Comparison of ENCODE assay signal across 1 cellular context in the genomic region with DNA sequence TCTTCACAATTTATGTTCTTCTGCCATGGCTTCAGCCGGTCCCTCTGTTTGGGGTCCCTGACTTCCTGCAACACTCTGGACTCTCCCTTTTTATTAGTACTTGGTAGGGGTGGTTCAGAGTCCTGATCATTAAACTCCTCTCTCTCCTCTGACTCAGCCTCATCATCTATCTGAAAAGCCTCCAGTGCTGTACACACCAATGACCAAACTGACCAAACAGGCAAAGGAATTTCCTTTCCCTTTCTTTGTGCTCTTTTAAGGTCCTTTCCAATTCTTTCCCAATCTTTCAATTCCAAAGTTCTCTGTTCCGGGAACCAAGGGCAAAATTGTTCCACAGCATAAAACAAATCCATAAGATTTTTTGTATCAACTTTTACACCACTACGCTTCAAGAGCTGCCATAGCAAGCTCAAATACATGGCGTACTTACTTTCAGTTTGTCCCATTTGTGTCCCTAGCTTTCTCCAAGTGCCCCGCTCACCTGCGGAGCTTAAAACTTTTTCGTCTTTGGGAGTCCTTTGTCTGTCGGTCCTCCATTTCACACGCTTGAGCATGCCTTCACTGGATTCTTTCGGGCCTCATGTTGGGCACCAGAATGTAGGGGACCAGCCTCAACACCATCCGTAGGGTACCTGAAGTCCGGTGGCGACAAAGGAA.
A peak's percentile ranks its signal among the peaks of the same experiment; 100 is the strongest.
TF ChIP-seq lines count a peak whose summit lies in the region.

No MANE protein-coding gene starts in this region.

TF ChIP-seq in HepG2, 621 proteins besides CTCF, POLR2A, EP300 and RAD21 (continued from another document and continues in another):
- TF ChIP-seq, protein P1, sequence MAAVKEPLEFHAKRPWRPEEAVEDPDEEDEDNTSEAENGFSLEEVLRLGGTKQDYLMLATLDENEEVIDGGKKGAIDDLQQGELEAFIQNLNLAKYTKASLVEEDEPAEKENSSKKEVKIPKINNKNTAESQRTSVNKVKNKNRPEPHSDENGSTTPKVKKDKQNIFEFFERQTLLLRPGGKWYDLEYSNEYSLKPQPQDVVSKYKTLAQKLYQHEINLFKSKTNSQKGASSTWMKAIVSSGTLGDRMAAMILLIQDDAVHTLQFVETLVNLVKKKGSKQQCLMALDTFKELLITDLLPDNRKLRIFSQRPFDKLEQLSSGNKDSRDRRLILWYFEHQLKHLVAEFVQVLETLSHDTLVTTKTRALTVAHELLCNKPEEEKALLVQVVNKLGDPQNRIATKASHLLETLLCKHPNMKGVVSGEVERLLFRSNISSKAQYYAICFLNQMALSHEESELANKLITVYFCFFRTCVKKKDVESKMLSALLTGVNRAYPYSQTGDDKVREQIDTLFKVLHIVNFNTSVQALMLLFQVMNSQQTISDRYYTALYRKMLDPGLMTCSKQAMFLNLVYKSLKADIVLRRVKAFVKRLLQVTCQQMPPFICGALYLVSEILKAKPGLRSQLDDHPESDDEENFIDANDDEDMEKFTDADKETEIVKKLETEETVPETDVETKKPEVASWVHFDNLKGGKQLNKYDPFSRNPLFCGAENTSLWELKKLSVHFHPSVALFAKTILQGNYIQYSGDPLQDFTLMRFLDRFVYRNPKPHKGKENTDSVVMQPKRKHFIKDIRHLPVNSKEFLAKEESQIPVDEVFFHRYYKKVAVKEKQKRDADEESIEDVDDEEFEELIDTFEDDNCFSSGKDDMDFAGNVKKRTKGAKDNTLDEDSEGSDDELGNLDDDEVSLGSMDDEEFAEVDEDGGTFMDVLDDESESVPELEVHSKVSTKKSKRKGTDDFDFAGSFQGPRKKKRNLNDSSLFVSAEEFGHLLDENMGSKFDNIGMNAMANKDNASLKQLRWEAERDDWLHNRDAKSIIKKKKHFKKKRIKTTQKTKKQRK (IDR thresholded peaks at IDR 0.05; ENCODE audit: low read length) = no peak
- TF ChIP-seq KDM5B (CRISPR knock-in tag; IDR thresholded peaks at IDR 0.05; ENCODE audit: borderline replicate concordance) (no peak), HNF4A (CRISPR knock-in tag; IDR thresholded peaks at IDR 0.05) (no peak; the same call in 1 of the 2 replicates), ZNF713 (CRISPR knock-in tag; IDR thresholded peaks at IDR 0.05) (no peak), ZSCAN29 (CRISPR knock-in tag; conservative IDR thresholded peaks at IDR 0.05) (no peak), KMT2A (CRISPR knock-in tag; IDR thresholded peaks at IDR 0.05) (peak; percentile 59; the same call in 1 of the 2 replicates), NKX3-1 (CRISPR knock-in tag; IDR thresholded peaks at IDR 0.05) (no peak), ATAD3A (CRISPR knock-in tag; IDR thresholded peaks at IDR 0.05) (no peak), NFKB2 (CRISPR knock-in tag; IDR thresholded peaks at IDR 0.05; ENCODE audit: borderline replicate concordance) (no peak), SOX6 (IDR thresholded peaks at IDR 0.05) (no peak), SOX6 (CRISPR knock-in tag; IDR thresholded peaks at IDR 0.05) (peak; percentile 40; the same call in 1 of the 2 replicates), SMAD3 (CRISPR knock-in tag; IDR thresholded peaks at IDR 0.05) (no peak), ZNF10 (CRISPR knock-in tag; IDR thresholded peaks at IDR 0.05; ENCODE audit: borderline replicate concordance, low read depth) (no peak), ZNF850 (CRISPR knock-in tag; conservative IDR thresholded peaks at IDR 0.05) (no peak), ZNF274 (CRISPR knock-in tag; IDR thresholded peaks at IDR 0.05) (no peak), ZMYM2 (CRISPR knock-in tag; IDR thresholded peaks at IDR 0.05) (no peak), U2AF2 (IDR thresholded peaks at IDR 0.05; ENCODE audit: low read depth, low read length) (no peak), ZNF720 (CRISPR knock-in tag; IDR thresholded peaks at IDR 0.05) (no peak), ATF1 (CRISPR knock-in tag; IDR thresholded peaks at IDR 0.05) (no peak), NCOA5 (CRISPR knock-in tag; IDR thresholded peaks at IDR 0.05) (no peak), AGO2 (optimal IDR thresholded peaks at IDR 0.05; ENCODE audit: low read depth, low read length) (no peak), ZNF317 (CRISPR knock-in tag; IDR thresholded peaks at IDR 0.05) (no peak), PRPF4 (IDR thresholded peaks at IDR 0.05; ENCODE audit: low read depth, low read length, poor library complexity, severe bottlenecking) (no peak), ATF7 (IDR thresholded peaks at IDR 0.05) (no peak), ATF7 (CRISPR knock-in tag; IDR thresholded peaks at IDR 0.05) (no peak), ZFAT (CRISPR knock-in tag; conservative IDR thresholded peaks at IDR 0.05) (no peak), NFE2L1 (CRISPR knock-in tag; IDR thresholded peaks at IDR 0.05; ENCODE audit: borderline replicate concordance) (no peak), ZNF260 (CRISPR knock-in tag; IDR thresholded peaks at IDR 0.05; ENCODE audit: borderline replicate concordance, low read depth) (no peak), ZNF264 (CRISPR knock-in tag; IDR thresholded peaks at IDR 0.05) (no peak), SNAI1 (CRISPR knock-in tag; IDR thresholded peaks at IDR 0.05; ENCODE audit: borderline replicate concordance) (no peak), ZNF614 (CRISPR knock-in tag; IDR thresholded peaks at IDR 0.05; ENCODE audit: borderline replicate concordance) (no peak), ZFP36 (IDR thresholded peaks at IDR 0.05; ENCODE audit: borderline replicate concordance, low read depth, low read length, partially characterized antibody) (no peak), ZNF234 (CRISPR knock-in tag; conservative IDR thresholded peaks at IDR 0.05) (no peak), SALL1 (CRISPR knock-in tag; IDR thresholded peaks at IDR 0.05) (peak; percentile 56), RXRB (CRISPR knock-in tag; IDR thresholded peaks at IDR 0.05; ENCODE audit: borderline replicate concordance) (no peak), GATAD2A (CRISPR knock-in tag; IDR thresholded peaks at IDR 0.05) (0 out of 2 replicates have a peak, but pooled peaks have one; percentile 15), ZNF570 (CRISPR knock-in tag; IDR thresholded peaks at IDR 0.05; ENCODE audit: borderline replicate concordance) (no peak), MEF2D (CRISPR knock-in tag; IDR thresholded peaks at IDR 0.05) (no peak), ZFP41 (CRISPR knock-in tag; IDR thresholded peaks at IDR 0.05; ENCODE audit: borderline replicate concordance) (no peak), MAFK (conservative IDR thresholded peaks at IDR 0.05 in 1 of 2, IDR thresholded peaks at IDR 0.05 in 1 of 2; ENCODE audit: low read length in 2 of 2) (no peak), HMGA1 (CRISPR knock-in tag; conservative IDR thresholded peaks at IDR 0.05) (no peak), SOX5 (CRISPR knock-in tag; IDR thresholded peaks at IDR 0.05; ENCODE audit: borderline replicate concordance) (0 out of 2 replicates have a peak, but pooled peaks have one; percentile 11), ZNF556 (CRISPR knock-in tag; IDR thresholded peaks at IDR 0.05; ENCODE audit: borderline replicate concordance) (no peak)
- TF ChIP-seq, protein P2, sequence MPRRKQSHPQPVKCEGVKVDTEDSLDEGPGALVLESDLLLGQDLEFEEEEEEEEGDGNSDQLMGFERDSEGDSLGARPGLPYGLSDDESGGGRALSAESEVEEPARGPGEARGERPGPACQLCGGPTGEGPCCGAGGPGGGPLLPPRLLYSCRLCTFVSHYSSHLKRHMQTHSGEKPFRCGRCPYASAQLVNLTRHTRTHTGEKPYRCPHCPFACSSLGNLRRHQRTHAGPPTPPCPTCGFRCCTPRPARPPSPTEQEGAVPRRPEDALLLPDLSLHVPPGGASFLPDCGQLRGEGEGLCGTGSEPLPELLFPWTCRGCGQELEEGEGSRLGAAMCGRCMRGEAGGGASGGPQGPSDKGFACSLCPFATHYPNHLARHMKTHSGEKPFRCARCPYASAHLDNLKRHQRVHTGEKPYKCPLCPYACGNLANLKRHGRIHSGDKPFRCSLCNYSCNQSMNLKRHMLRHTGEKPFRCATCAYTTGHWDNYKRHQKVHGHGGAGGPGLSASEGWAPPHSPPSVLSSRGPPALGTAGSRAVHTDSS (CRISPR knock-in tag; conservative IDR thresholded peaks at IDR 0.05) = no peak
- TF ChIP-seq, protein P3, sequence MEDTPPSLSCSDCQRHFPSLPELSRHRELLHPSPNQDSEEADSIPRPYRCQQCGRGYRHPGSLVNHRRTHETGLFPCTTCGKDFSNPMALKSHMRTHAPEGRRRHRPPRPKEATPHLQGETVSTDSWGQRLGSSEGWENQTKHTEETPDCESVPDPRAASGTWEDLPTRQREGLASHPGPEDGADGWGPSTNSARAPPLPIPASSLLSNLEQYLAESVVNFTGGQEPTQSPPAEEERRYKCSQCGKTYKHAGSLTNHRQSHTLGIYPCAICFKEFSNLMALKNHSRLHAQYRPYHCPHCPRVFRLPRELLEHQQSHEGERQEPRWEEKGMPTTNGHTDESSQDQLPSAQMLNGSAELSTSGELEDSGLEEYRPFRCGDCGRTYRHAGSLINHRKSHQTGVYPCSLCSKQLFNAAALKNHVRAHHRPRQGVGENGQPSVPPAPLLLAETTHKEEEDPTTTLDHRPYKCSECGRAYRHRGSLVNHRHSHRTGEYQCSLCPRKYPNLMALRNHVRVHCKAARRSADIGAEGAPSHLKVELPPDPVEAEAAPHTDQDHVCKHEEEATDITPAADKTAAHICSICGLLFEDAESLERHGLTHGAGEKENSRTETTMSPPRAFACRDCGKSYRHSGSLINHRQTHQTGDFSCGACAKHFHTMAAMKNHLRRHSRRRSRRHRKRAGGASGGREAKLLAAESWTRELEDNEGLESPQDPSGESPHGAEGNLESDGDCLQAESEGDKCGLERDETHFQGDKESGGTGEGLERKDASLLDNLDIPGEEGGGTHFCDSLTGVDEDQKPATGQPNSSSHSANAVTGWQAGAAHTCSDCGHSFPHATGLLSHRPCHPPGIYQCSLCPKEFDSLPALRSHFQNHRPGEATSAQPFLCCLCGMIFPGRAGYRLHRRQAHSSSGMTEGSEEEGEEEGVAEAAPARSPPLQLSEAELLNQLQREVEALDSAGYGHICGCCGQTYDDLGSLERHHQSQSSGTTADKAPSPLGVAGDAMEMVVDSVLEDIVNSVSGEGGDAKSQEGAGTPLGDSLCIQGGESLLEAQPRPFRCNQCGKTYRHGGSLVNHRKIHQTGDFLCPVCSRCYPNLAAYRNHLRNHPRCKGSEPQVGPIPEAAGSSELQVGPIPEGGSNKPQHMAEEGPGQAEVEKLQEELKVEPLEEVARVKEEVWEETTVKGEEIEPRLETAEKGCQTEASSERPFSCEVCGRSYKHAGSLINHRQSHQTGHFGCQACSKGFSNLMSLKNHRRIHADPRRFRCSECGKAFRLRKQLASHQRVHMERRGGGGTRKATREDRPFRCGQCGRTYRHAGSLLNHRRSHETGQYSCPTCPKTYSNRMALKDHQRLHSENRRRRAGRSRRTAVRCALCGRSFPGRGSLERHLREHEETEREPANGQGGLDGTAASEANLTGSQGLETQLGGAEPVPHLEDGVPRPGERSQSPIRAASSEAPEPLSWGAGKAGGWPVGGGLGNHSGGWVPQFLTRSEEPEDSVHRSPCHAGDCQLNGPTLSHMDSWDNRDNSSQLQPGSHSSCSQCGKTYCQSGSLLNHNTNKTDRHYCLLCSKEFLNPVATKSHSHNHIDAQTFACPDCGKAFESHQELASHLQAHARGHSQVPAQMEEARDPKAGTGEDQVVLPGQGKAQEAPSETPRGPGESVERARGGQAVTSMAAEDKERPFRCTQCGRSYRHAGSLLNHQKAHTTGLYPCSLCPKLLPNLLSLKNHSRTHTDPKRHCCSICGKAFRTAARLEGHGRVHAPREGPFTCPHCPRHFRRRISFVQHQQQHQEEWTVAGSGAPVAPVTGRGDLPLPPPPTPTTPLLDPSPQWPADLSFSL (CRISPR knock-in tag; IDR thresholded peaks at IDR 0.05) = no peak
- TF ChIP-seq, protein P4, sequence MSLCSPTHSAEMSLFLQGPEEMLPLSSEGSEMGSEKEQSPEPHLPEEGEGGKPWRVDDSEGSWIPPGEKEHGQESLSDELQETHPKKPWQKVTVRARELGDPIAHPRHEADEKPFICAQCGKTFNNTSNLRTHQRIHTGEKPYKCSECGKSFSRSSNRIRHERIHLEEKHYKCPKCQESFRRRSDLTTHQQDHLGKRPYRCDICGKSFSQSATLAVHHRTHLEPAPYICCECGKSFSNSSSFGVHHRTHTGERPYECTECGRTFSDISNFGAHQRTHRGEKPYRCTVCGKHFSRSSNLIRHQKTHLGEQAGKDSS (CRISPR knock-in tag; IDR thresholded peaks at IDR 0.05; ENCODE audit: borderline replicate concordance, low read depth) = no peak
- TF ChIP-seq, protein P5, sequence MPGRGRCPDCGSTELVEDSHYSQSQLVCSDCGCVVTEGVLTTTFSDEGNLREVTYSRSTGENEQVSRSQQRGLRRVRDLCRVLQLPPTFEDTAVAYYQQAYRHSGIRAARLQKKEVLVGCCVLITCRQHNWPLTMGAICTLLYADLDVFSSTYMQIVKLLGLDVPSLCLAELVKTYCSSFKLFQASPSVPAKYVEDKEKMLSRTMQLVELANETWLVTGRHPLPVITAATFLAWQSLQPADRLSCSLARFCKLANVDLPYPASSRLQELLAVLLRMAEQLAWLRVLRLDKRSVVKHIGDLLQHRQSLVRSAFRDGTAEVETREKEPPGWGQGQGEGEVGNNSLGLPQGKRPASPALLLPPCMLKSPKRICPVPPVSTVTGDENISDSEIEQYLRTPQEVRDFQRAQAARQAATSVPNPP (CRISPR knock-in tag; IDR thresholded peaks at IDR 0.05) = no peak
- TF ChIP-seq, protein P6, sequence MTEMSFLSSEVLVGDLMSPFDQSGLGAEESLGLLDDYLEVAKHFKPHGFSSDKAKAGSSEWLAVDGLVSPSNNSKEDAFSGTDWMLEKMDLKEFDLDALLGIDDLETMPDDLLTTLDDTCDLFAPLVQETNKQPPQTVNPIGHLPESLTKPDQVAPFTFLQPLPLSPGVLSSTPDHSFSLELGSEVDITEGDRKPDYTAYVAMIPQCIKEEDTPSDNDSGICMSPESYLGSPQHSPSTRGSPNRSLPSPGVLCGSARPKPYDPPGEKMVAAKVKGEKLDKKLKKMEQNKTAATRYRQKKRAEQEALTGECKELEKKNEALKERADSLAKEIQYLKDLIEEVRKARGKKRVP (CRISPR knock-in tag; IDR thresholded peaks at IDR 0.05) = no peak
- TF ChIP-seq, protein P7, sequence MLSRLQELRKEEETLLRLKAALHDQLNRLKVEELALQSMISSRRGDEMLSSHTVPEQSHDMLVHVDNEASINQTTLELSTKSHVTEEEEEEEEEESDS (CRISPR knock-in tag; IDR thresholded peaks at IDR 0.05; ENCODE audit: borderline replicate concordance) = no peak
- TF ChIP-seq, protein P8, sequence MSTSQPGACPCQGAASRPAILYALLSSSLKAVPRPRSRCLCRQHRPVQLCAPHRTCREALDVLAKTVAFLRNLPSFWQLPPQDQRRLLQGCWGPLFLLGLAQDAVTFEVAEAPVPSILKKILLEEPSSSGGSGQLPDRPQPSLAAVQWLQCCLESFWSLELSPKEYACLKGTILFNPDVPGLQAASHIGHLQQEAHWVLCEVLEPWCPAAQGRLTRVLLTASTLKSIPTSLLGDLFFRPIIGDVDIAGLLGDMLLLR (CRISPR knock-in tag; IDR thresholded peaks at IDR 0.05) = no peak
- TF ChIP-seq, protein P9, sequence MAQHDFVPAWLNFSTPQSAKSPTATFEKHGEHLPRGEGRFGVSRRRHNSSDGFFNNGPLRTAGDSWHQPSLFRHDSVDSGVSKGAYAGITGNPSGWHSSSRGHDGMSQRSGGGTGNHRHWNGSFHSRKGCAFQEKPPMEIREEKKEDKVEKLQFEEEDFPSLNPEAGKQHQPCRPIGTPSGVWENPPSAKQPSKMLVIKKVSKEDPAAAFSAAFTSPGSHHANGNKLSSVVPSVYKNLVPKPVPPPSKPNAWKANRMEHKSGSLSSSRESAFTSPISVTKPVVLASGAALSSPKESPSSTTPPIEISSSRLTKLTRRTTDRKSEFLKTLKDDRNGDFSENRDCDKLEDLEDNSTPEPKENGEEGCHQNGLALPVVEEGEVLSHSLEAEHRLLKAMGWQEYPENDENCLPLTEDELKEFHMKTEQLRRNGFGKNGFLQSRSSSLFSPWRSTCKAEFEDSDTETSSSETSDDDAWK (CRISPR knock-in tag; IDR thresholded peaks at IDR 0.05) = no peak
